ENCODE assay signal across 9 cellular contexts in the genomic region with DNA sequence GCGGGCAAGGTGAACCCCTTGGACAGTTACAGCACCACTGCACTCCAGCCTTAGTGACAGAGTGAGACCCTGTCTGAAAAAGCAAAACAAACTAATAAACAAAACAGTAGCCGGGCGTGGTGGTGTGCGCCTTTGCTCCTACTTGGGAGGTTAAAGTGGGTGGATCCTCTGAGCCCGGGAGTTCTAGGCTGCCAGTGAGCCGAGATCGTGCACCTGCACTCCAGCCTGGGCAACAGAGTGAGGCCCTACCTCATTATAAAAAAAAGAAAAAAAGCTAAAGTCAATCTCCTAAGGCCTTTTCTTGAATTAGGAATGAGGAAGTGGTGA. TPM values are rescaled to one million over a fixed set of nuclear protein-coding genes. Genes with fewer than 3 reads are reported as not detected.
DNase-seq lines count a peak whose midpoint lies in the region; ATAC-seq lines count a peak whose summit lies in the region.
"Had no signal": no experiment of that assay in that cellular context is flagged by ENCODE, and none has a peak within 500 bp of the region (broad histone marks: within the 10 kb centered on the region; RNA-seq: fewer than 3 reads in every experiment).

No MANE protein-coding gene starts in this region.

- H3K27me3 ChIP-seq in thymus (ENCODE audit: control insufficient read depth, insufficient read depth): no peaks in the 10 kb centered on the region

- no peaks in the 10 kb centered on the region for H3K36me3 ChIP-seq in thymus (ENCODE audit: control insufficient read depth, insufficient read depth)

- no peaks in the 10 kb centered on the region for H3K4me1 ChIP-seq in thymus (ENCODE audit: control insufficient read depth, insufficient read depth, low read length)

- WGBS in thymus: 35% methylated on average over 7 of the region's 7 CpGs

- DNase-seq in activated T-cell treated with anti-CD3 and anti-CD28 coated beads, Interleukin-2, amount 50 U/mL, for 4 hours: no peak
- DNase-seq in activated T-cell treated with anti-CD3 and anti-CD28 coated beads, Interleukin-2, amount 50 U/mL, for 48 hours: no peak
- DNase-seq in T-helper 17 cell (no peak), kidney tubule cell (ENCODE audit: low spot score) (peak; percentile 44), NCI-H82 treated with DMSO at 0.1 percent for 48 hours (lab: John Stamatoyannopoulos, UW; ENCODE audit: unreplicated experiment) (no peak), NCI-H1694 (lab: John Stamatoyannopoulos, UW) (no peak), GM19238 (ENCODE audit: insufficient read length, low spot score) (no peak)

- H3K27ac ChIP-seq in thymus (ENCODE audit: low read depth): no peak overlapping the region
- H3K27ac ChIP-seq: C4-2B had no signal

- H3K9me3 Mint-ChIP-seq in activated T-cell treated with anti-CD3 and anti-CD28 coated beads, Interleukin-2, amount 50 U/mL, for 4 hours: no peaks in the 10 kb centered on the region

- H3K36me3 Mint-ChIP-seq in activated T-cell treated with anti-CD3 and anti-CD28 coated beads, Interleukin-2, amount 50 U/mL, for 4 hours (ENCODE audit: insufficient read depth): no peaks in the 10 kb centered on the region
- H3K36me3 Mint-ChIP-seq in T-helper 17 cell (ENCODE audit: low read depth): no peaks in the 10 kb centered on the region

- H3K27me3 Mint-ChIP-seq in activated T-cell treated with anti-CD3 and anti-CD28 coated beads, Interleukin-2, amount 50 U/mL, for 4 hours (ENCODE audit: low read depth): no peaks in the 10 kb centered on the region
- peaks cover 5% of the 10 kb centered on the region for H3K27me3 Mint-ChIP-seq in T-helper 17 cell

- H3K27ac Mint-ChIP-seq in T-helper 17 cell: peak overlapping the region; percentile 90

- peaks cover 16% of the 10 kb centered on the region for H3K4me1 Mint-ChIP-seq in activated T-cell treated with anti-CD3 and anti-CD28 coated beads, Interleukin-2, amount 50 U/mL, for 4 hours (ENCODE audit: low read depth)
- peaks cover 3% of the 10 kb centered on the region for H3K4me1 Mint-ChIP-seq in T-helper 17 cell

- H3K9me3 ChIP-seq in T-helper 17 cell (ENCODE audit: control insufficient read depth, low read length, poor library complexity, severe bottlenecking): no peaks in the 10 kb centered on the region
- H3K9me3 ChIP-seq in thymus (ENCODE audit: control insufficient read depth): no peaks in the 10 kb centered on the region

- peak overlapping the region; percentile 82 for H3K4me3 Mint-ChIP-seq in activated T-cell treated with anti-CD3 and anti-CD28 coated beads, Interleukin-2, amount 50 U/mL, for 4 hours
- H3K4me3 Mint-ChIP-seq in T-helper 17 cell: peak overlapping the region; percentile 88

- peak overlapping the region; percentile 59 for H3K4me3 ChIP-seq in thymus (ENCODE audit: low read length)

- ATAC-seq in activated T-cell treated with anti-CD3 and anti-CD28 coated beads, Interleukin-2, amount 50 U/mL, for 4 hours: no peak
- ATAC-seq in T-helper 17 cell: peak; percentile 23

RNA-seq across cellular contexts. Expression of a gene that starts 24.7 kb away (rescaled TPM):
- 10 to 100 TPM; 18.1 to 23.7 (median 23.2) TPM for total RNA-seq in activated T-cell treated with anti-CD3 and anti-CD28 coated beads, Interleukin-2, amount 50 U/mL, for 4 hours
- total RNA-seq in T-helper 17 cell: 10 to 100 TPM; 22.0 to 22.3 TPM
- polyA plus RNA-seq in thymus: 7.1 TPM
